In the genomic region with DNA sequence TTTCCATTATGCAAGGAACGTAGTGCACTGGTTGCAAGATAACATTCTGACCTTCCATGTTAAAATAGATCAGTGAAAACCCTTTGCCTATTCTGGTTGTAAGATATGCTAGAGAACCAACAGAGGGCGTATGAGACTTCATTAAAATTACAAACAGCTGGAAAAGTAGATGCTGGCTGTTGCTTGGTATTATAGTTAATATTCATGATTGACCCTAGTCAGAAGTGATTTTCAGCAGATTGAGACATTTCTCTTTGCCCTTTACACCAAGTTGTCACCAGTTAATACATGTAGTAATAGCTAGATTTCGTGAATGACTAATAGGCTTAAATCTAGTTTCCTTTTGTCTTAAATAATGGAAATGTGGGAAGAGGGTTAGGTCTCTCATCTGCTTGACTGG, we compare ENCODE assay signal across 11 cellular contexts. TPM values are rescaled to one million over a fixed set of nuclear protein-coding genes. Genes with fewer than 3 reads are reported as not detected.
DNase-seq lines count a peak whose midpoint lies in the region; ATAC-seq and TF ChIP-seq lines count a peak whose summit lies in the region.
"Had no signal": no experiment of that assay in that cellular context is flagged by ENCODE, and none has a peak within 500 bp of the region (broad histone marks: within the 10 kb centered on the region; RNA-seq: fewer than 3 reads in every experiment).

No MANE protein-coding gene starts in this region.

- CTCF ChIA-PET in Panc1 (lab: Charles Lee) = no interaction called here

- H3K4me3 Mint-ChIP-seq in type B pancreatic cell = peak overlapping the region; percentile 6
- H3K4me3 Mint-ChIP-seq: T-helper 1 cell treated with Interleukin-12 subunit alpha and Interleukin-12 subunit beta and Interleukin-4 antibody, amounts not matched to agents 30 μg/mL and 1 μg/mL, for 36 hours had no signal

- H3K36me3 Mint-ChIP-seq in type B pancreatic cell = peaks cover 60% of the 10 kb centered on the region

- DNase-seq in Right ventricle myocardium inferior (ENCODE audit: missing footprints) (no peak), cardiac septum (ENCODE audit: low spot score) (no peak), Panc1 (ENCODE audit: low read depth, low spot score) (no peak), fibroblast of gingiva (ENCODE audit: low read depth) (peak; percentile 26), type B pancreatic cell (ENCODE audit: extremely low spot score, unreplicated experiment) (no peak), uterus (no peak), T1000 (lab: John Stamatoyannopoulos, UW) (no peak)
- DNase-seq: pancreas, stomach had no signal

- POLR2A ChIA-PET in Panc1 (lab: Charles Lee) = no interaction called here

- H3K9me3 ChIP-seq in Panc1 (ENCODE audit: control insufficient read depth, insufficient read depth, low read depth, low read length) (no peaks in the 10 kb centered on the region), uterus (no peaks in the 10 kb centered on the region)
- H3K9me3 ChIP-seq: pancreas, stomach had no signal

- peaks cover 53% of the 10 kb centered on the region for H3K36me3 ChIP-seq in Panc1 (ENCODE audit: control insufficient read depth, insufficient read depth, low read length)
- no peaks in the 10 kb centered on the region for H3K36me3 ChIP-seq in uterus

- peak; percentile 54 for ATAC-seq in Right ventricle myocardium inferior
- ATAC-seq in Panc1 = no peak
- ATAC-seq in HG02885 (IDR thresholded peaks at IDR 0.05; ENCODE audit: poor library complexity, unreplicated experiment) = no peak

- in situ Hi-C loops in Panc1 (cut with HindIII; ENCODE audit: low pct_unique_long_range_greater_than_20kb, low sequenced_read_pairs) = loop anchor here (25.0 kb wide), 1 partner anchor 457 kb away; no protein-coding TSS in a partner anchor

- TF ChIP-seq CTCF in Panc1 (IDR thresholded peaks at IDR 0.05) (peak; percentile 61; the same call in 1 of the 2 replicates), type B pancreatic cell (conservative IDR thresholded peaks at IDR 0.05) (peak; percentile 66), uterus (IDR thresholded peaks at IDR 0.05) (peak in 2 of 4 experiments; percentile 10 to 12)

- intact Hi-C loops in Right ventricle myocardium inferior (cut with DNase I) = no loop called here
- intact Hi-C loops in cardiac septum (cut with DNase I) = no loop called here
- intact Hi-C loops in Panc1 (cut with micrococcal nuclease; ENCODE audit: unreplicated experiment) = no loop called here
- intact Hi-C loops in uterus (cut with DNase I; ENCODE audit: low total_unique reads) = no loop called here

- TF ChIP-seq POLR2A in uterus (IDR thresholded peaks at IDR 0.05) = no peak

- 0 out of 2 replicates have a peak overlapping the region, but pooled peaks have one; percentile 34 for H3K27ac ChIP-seq in Panc1 (ENCODE audit: low read length)
- H3K27ac ChIP-seq in uterus = no peak overlapping the region
- H3K27ac ChIP-seq: pancreas, stomach had no signal

- no peaks in the 10 kb centered on the region for H3K27me3 Mint-ChIP-seq in type B pancreatic cell

- TSS peak; percentile 19 for BruUV-seq in Panc1 (replicated peaks; lab: Mats Ljungman, UMichigan)

- H3K4me3 ChIP-seq in Panc1 (ENCODE audit: low read depth in 2 of 2, low read length in 2 of 2) = no peak overlapping the region
- no peak overlapping the region for H3K4me3 ChIP-seq in uterus
- H3K4me3 ChIP-seq: pancreas, stomach had no signal

- peak overlapping the region; percentile 70 for H3K27ac Mint-ChIP-seq in type B pancreatic cell
- H3K27ac Mint-ChIP-seq: T-helper 1 cell treated with Interleukin-12 subunit alpha and Interleukin-12 subunit beta and Interleukin-4 antibody, amounts not matched to agents 30 μg/mL and 1 μg/mL, for 36 hours had no signal

- no peaks in the 10 kb centered on the region for H3K27me3 ChIP-seq in Panc1 (ENCODE audit: control insufficient read depth, insufficient read depth, low read length)
- no peaks in the 10 kb centered on the region for H3K27me3 ChIP-seq in uterus
- H3K27me3 ChIP-seq: pancreas, stomach had no signal

- H3K4me1 Mint-ChIP-seq in type B pancreatic cell (ENCODE audit: unreplicated experiment) = peaks cover 4% of the 10 kb centered on the region

- H3K4me1 ChIP-seq in Panc1 (ENCODE audit: control insufficient read depth, insufficient read depth, low read length) (peaks cover 36% of the 10 kb centered on the region), uterus (no peaks in the 10 kb centered on the region)
- H3K4me1 ChIP-seq: pancreas had no signal

- no peaks in the 10 kb centered on the region for H3K9me3 Mint-ChIP-seq in type B pancreatic cell
- H3K9me3 Mint-ChIP-seq: T-helper 1 cell treated with Interleukin-12 subunit alpha and Interleukin-12 subunit beta and Interleukin-4 antibody, amounts not matched to agents 30 μg/mL and 1 μg/mL, for 36 hours had no signal

RNA-seq across cellular contexts. Expression of gene FGF18, which starts 13.8 kb away (rescaled TPM):
- total RNA-seq in Right ventricle myocardium inferior = 10.1 TPM
- total RNA-seq in cardiac septum = 22.4 TPM
- total RNA-seq in Panc1 (2021; ENCODE audit: unreplicated experiment) = 1.7 TPM
- 0.78 TPM for polyA plus RNA-seq in Panc1 (2012; ENCODE audit: insufficient read length)
- total RNA-seq in type B pancreatic cell (ENCODE audit: low replicate concordance) = 1.7 and 3.2 TPM in 2 replicates
- total RNA-seq in uterus = 1 to 10 TPM in 2 of 4 donors, not detected in 2; 1.4 to 3.0 TPM

RNA-seq across cellular contexts. Expression of gene NPM1, which starts 18.0 kb away (rescaled TPM):
- total RNA-seq in Right ventricle myocardium inferior (365 TPM), cardiac septum (412 TPM), Panc1 (2021; ENCODE audit: unreplicated experiment) (1,864 TPM), type B pancreatic cell (ENCODE audit: low replicate concordance) (1,253 and 1,650 TPM in 2 replicates), uterus (over 10,000 TPM in 1 of 4 donors, 1,000 to 10,000 TPM in 3; 1,265 to 21,851 (median 1,493) TPM)
- 1,117 TPM for polyA plus RNA-seq in Panc1 (2012; ENCODE audit: insufficient read length)
